Comparison of ENCODE assay signal across 8 cellular contexts in genomic region chr5:125372694-125373621, GRCh38.
DNase-seq lines count a peak whose midpoint lies in the region; FAIRE-seq and TF ChIP-seq lines count a peak whose summit lies in the region.
"Had no signal": no experiment of that assay in that cellular context is flagged by ENCODE, and none has a peak within 500 bp of the region (broad histone marks: within the 10 kb centered on the region; RNA-seq: fewer than 3 reads in every experiment).

No MANE protein-coding gene starts in this region.

- H2BK120ac ChIP-seq in H9 (ENCODE audit: low read depth, low read length, poor library complexity, severe bottlenecking) = no peak overlapping the region

- H2BK12ac ChIP-seq in H9 (ENCODE audit: insufficient read length, low read depth, low read length) = no peak overlapping the region

- H3K36me3 Mint-ChIP-seq in H9 (ENCODE audit: insufficient read depth in 1 of 3, low read depth in 3 of 3) = peaks cover 2 to 8% (median 2%) of the 10 kb centered on the region in 3 experiments; a peak in 4 of 7 replicates

- H3T11ph ChIP-seq in H9 (ENCODE audit: low read length) = no peak overlapping the region

- no peak overlapping the region for H3K14ac ChIP-seq in H9 (ENCODE audit: insufficient read depth, low read length)

- H2AK5ac ChIP-seq in H9 (ENCODE audit: insufficient read length, low read length) = no peak overlapping the region

- no peak overlapping the region for H2AFZ ChIP-seq in H9 (ENCODE audit: low read length)

- no peaks in the 10 kb centered on the region for H3K79me2 ChIP-seq in H9 (ENCODE audit: insufficient read depth, low read length)

- H3K18ac ChIP-seq in H9 (ENCODE audit: insufficient read length, low read depth, low read length) = no peak overlapping the region

- H4K91ac ChIP-seq in H9 (ENCODE audit: insufficient read length, low read depth, low read length) = no peak overlapping the region

- DNase-seq in H9 (peak; percentile 38), NCI-H82 (lab: John Stamatoyannopoulos, UW) (peak; percentile 97), fibroblast of peridontal ligament (ENCODE audit: extremely low read depth) (peak; percentile 58), retinal pigment epithelial cell (ENCODE audit: low read depth) (peak; percentile 81), cortex of kidney (lab: John Stamatoyannopoulos, UW) (no peak), GM12891 (ENCODE audit: insufficient read length, low spot score) (no peak), GM13977 (ENCODE audit: low spot score) (no peak)
- DNase-seq: NCI-H1048 had no signal

- no peak overlapping the region for H2BK20ac ChIP-seq in H9 (ENCODE audit: low read depth, low read length, poor library complexity, severe bottlenecking)

- FAIRE-seq in GM12891 (lab: Jason Lieb, UNC) = no peak

- TF ChIP-seq POLR2A in GM12891 (IDR thresholded peaks at IDR 0.05; ENCODE audit: low read depth, low read length) = no peak

- peak overlapping the region; percentile 36 for H3K27ac ChIP-seq in H9 (ENCODE audit: insufficient read length, low read depth, low read length)

- peak overlapping the region; percentile 89 to 96 (median 91) for H3K27ac Mint-ChIP-seq in H9

- in situ Hi-C loops in GM13977 (cut with MboI; ENCODE audit: low pct_unique_long_range_greater_than_20kb, low sequenced_read_pairs, unreplicated experiment) = no loop called here

- H3K9me3 ChIP-seq in H9 (ENCODE audit: control insufficient read depth, low read depth, low read length) = no peaks in the 10 kb centered on the region

- H3K4me3 Mint-ChIP-seq in H9 = peak overlapping the region in 1 of 2 experiments; percentile 41; a peak in 1 of 5 replicates

- peaks cover 0 to 2% of the 10 kb centered on the region in 2 experiments; a peak in 1 of 5 replicates for H3K9me3 Mint-ChIP-seq in H9

- no peak overlapping the region for H3K9ac ChIP-seq in H9 (ENCODE audit: extremely low read depth, insufficient read length, low read length)

- no peak overlapping the region for H3K23ac ChIP-seq in H9 (ENCODE audit: insufficient read length, low read depth, low read length)

- TF ChIP-seq CTCF in H9 (conservative IDR thresholded peaks at IDR 0.05) (no peak), retinal pigment epithelial cell (conservative IDR thresholded peaks at IDR 0.05; ENCODE audit: low read depth, low read length) (no peak), GM13977 (IDR thresholded peaks at IDR 0.05; ENCODE audit: extremely low read depth, insufficient read depth, missing control alignments) (no peak)

- no peaks in the 10 kb centered on the region for H3K23me2 ChIP-seq in H9 (ENCODE audit: insufficient read length, low read depth, low read length, poor library complexity, severe bottlenecking)

- no CpG with 5 or more reads among the region's 6 CpGs for WGBS in H9 (ENCODE audit: extremely low coverage, insufficient read length, low lambda C conversion rate)

- peaks cover 63 to 65% of the 10 kb centered on the region in 2 experiments for H3K4me1 Mint-ChIP-seq in H9

- H4K5ac ChIP-seq in H9 (ENCODE audit: insufficient read length, low read depth, low read length) = no peak overlapping the region

- no peak overlapping the region for H3K4me2 ChIP-seq in H9 (ENCODE audit: insufficient read depth, insufficient read length, low read length)

- H3K4me3 ChIP-seq in retinal pigment epithelial cell (ENCODE audit: low read length) = no peak overlapping the region

- no peaks in the 10 kb centered on the region for H3K79me1 ChIP-seq in H9 (ENCODE audit: insufficient read depth, low read depth, low read length, poor library complexity, severe bottlenecking)

- H3K27me3 Mint-ChIP-seq in H9 (ENCODE audit: low read depth) = no peaks in the 10 kb centered on the region

- H4K8ac ChIP-seq in H9 (replicated peaks; ENCODE audit: insufficient read length, low read depth, low read length) = no peak overlapping the region

- no peak overlapping the region for H2BK5ac ChIP-seq in H9 (ENCODE audit: insufficient read length, low read length)

- no peak overlapping the region for H3K4ac ChIP-seq in H9 (ENCODE audit: low read depth, low read length)

- H3K56ac ChIP-seq in H9 (ENCODE audit: insufficient read length, low read depth, low read length) = no peak overlapping the region

- no peaks in the 10 kb centered on the region for H4K20me1 ChIP-seq in H9 (ENCODE audit: control insufficient read depth, insufficient read depth, insufficient read length)

- peaks cover 10% of the 10 kb centered on the region; the same call in 1 of the 2 replicates for H3K4me1 ChIP-seq in H9 (ENCODE audit: insufficient read depth, low read length)

- H2BK15ac ChIP-seq in H9 (ENCODE audit: low read depth, low read length) = no peak overlapping the region

- H3K27me3 ChIP-seq in H9 (ENCODE audit: insufficient read depth, low read length) = no peaks in the 10 kb centered on the region

TF ChIP-seq in GM12891, 5 proteins besides CTCF, POLR2A, EP300 and RAD21:
- TF ChIP-seq SPI1 (IDR thresholded peaks at IDR 0.05; ENCODE audit: low read depth, low read length) (no peak), POU2F2 (IDR thresholded peaks at IDR 0.05; ENCODE audit: low read depth, low read length) (no peak), TAF1 (IDR thresholded peaks at IDR 0.05; ENCODE audit: low read depth, low read length) (no peak), POLR2AphosphoS5 (IDR thresholded peaks at IDR 0.05; ENCODE audit: low read depth, low read length) (no peak), PAX5 (IDR thresholded peaks at IDR 0.05; ENCODE audit: insufficient read depth, low read length, severe bottlenecking) (no peak)

Comparison
In these comparisons a context has a peak if more than half of its experiments do, and no peak if none do; other contexts are left out.
1. DNase-seq: peak in H9 (single experiment), NCI-H82 (single experiment), fibroblast of peridontal ligament (single experiment) and retinal pigment epithelial cell (single experiment); none in cortex of kidney (single experiment), GM12891 (single experiment) and GM13977 (single experiment).